In the genomic region with DNA sequence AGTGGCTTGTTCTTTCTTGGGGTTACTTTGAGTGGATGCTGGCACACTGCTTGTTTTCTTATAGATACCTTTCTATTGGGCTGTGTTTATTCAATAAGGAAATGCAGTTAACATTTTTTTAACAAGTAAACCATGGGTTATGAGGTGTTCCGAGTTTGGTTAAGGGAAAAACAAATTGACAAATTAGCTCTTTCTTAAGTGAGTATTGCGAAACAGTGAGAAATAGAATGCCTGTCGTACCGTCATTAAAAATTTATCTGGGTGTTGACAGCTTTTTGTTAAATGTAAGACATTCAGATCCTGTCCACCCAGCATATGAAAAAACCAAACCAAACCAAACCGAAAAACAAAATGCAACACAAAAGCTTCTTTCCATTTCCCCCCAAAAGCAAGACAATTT, we compare ENCODE assay signal across 16 cellular contexts. TPM values are rescaled to one million over a fixed set of nuclear protein-coding genes. Genes with fewer than 3 reads are reported as not detected.
DNase-seq lines count a peak whose midpoint lies in the region; ATAC-seq and TF ChIP-seq lines count a peak whose summit lies in the region.
"Had no signal": no experiment of that assay in that cellular context is flagged by ENCODE, and none has a peak within 500 bp of the region (broad histone marks: within the 10 kb centered on the region; RNA-seq: fewer than 3 reads in every experiment).

No MANE protein-coding gene starts in this region.

- H3K27me3 Mint-ChIP-seq in MCF 10A (ENCODE audit: insufficient read depth, unreplicated experiment), result no peaks in the 10 kb centered on the region

- no peak overlapping the region for H3K9ac ChIP-seq in mammary epithelial cell (ENCODE audit: insufficient read depth, low read length)
- H3K9ac ChIP-seq: parathyroid adenoma had no signal

- intact Hi-C loops in MCF 10A (cut with micrococcal nuclease) (no loop called here), mammary epithelial cell (cut with micrococcal nuclease) (no loop called here), uterus (cut with DNase I; ENCODE audit: low total_unique reads) (no loop called here)

- no peaks in the 10 kb centered on the region for H3K9me3 ChIP-seq in mammary epithelial cell (replicated peaks; ENCODE audit: insufficient read depth, low read length)
- no peaks in the 10 kb centered on the region for H3K9me3 ChIP-seq in neutrophil
- H3K9me3 ChIP-seq in uterus, result no peaks in the 10 kb centered on the region

- no peaks in the 10 kb centered on the region for H3K27me3 ChIP-seq in mammary epithelial cell (ENCODE audit: insufficient read depth, low read length)
- H3K27me3 ChIP-seq in neutrophil, result no peaks in the 10 kb centered on the region
- H3K27me3 ChIP-seq in uterus, result no peaks in the 10 kb centered on the region

- POLR2A ChIA-PET in MCF 10A (lab: Yijun Ruan, JAX), result interaction anchor here (0.7 to 1.8 kb wide), 6 partner anchors 9 to 330 kb away, joined by 3 to 8 read pairs (median 4); no protein-coding TSS in a partner anchor

- no TSS peak for BruUV-seq in MCF 10A (replicated peaks; lab: Mats Ljungman, UMichigan)
- BruUV-seq in mammary epithelial cell (replicated peaks; lab: Mats Ljungman, UMichigan), result no TSS peak

- TF ChIP-seq CTCF in MCF 10A (IDR thresholded peaks at IDR 0.05; ENCODE audit: unreplicated experiment) (no peak), mammary epithelial cell (conservative IDR thresholded peaks at IDR 0.05 in 1 of 2, IDR thresholded peaks at IDR 0.05 in 1 of 2; ENCODE audit: extremely low read depth in 1 of 2, insufficient read depth in 1 of 2, low read depth in 1 of 2, low read length in 2 of 2) (no peak), epithelial cell of esophagus (IDR thresholded peaks at IDR 0.05; ENCODE audit: insufficient read depth, low read depth, low read length, missing control alignments) (no peak), neutrophil (IDR thresholded peaks at IDR 0.05) (no peak), uterus (IDR thresholded peaks at IDR 0.05) (no peak)

- H3K4me1 ChIP-seq in mammary epithelial cell (ENCODE audit: insufficient read depth, low read length), result no peaks in the 10 kb centered on the region
- H3K4me1 ChIP-seq in neutrophil (ENCODE audit: control insufficient read depth in 1 of 2, insufficient read depth in 1 of 2, low read depth in 1 of 2, low read length in 1 of 2), result peaks cover 50 to 52% of the 10 kb centered on the region in 2 experiments
- no peaks in the 10 kb centered on the region for H3K4me1 ChIP-seq in uterus
- H3K4me1 ChIP-seq: parathyroid adenoma had no signal

- no peak overlapping the region for H2AFZ ChIP-seq in mammary epithelial cell (ENCODE audit: low read depth, low read length)
- H2AFZ ChIP-seq: parathyroid adenoma had no signal

- H3K4me2 ChIP-seq in mammary epithelial cell (ENCODE audit: insufficient read depth, low read depth, low read length), result no peak overlapping the region

- H3K4me3 ChIP-seq in mammary epithelial cell (replicated peaks in 1 of 3; ENCODE audit: insufficient read depth in 1 of 3, low read depth in 2 of 3, low read length in 3 of 3) (no peak overlapping the region), epithelial cell of esophagus (ENCODE audit: low read length) (no peak overlapping the region), neutrophil (ENCODE audit: low read depth in 1 of 2, low read length in 1 of 2) (peak overlapping the region; percentile 32 to 36), uterus (no peak overlapping the region)
- H3K4me3 ChIP-seq: GM12878 had no signal

- no peak for ATAC-seq in HG03175 (IDR thresholded peaks at IDR 0.05; ENCODE audit: unreplicated experiment)
- no peak for ATAC-seq in GM18519 (IDR thresholded peaks at IDR 0.05; ENCODE audit: low FRiP score, unreplicated experiment)
- ATAC-seq: GM12878 had no signal

- peak; percentile 35 for DNase-seq in MCF 10A (ENCODE audit: unreplicated experiment)
- no peak for DNase-seq in mammary epithelial cell
- DNase-seq in epithelial cell of esophagus (ENCODE audit: low read depth), result peak; percentile 65
- no peak for DNase-seq in uterus
- no peak for DNase-seq in Kasumi-1 (lab: John Stamatoyannopoulos, UW)
- DNase-seq: anterior cingulate cortex, H7, kidney glomerular epithelial cell, SW 1271, WERI-Rb-1 had no signal

- dilution Hi-C loops in mammary epithelial cell (cut with HindIII; ENCODE audit: low sequenced_read_pairs), result loop anchor here (5.0 kb wide), 2 partner anchors 74 to 96 kb away; no protein-coding TSS in a partner anchor

- H3K27ac Mint-ChIP-seq in MCF 10A (ENCODE audit: low read depth, unreplicated experiment), result peak overlapping the region; percentile 63

- H4K20me1 ChIP-seq in mammary epithelial cell (ENCODE audit: insufficient read depth, low read length), result no peaks in the 10 kb centered on the region

- CTCF ChIA-PET in MCF 10A (lab: Yijun Ruan, JAX) (interaction anchor here (0.6 to 1.1 kb wide), 2 partner anchors 9 to 49 kb away, joined by 4 read pairs; no protein-coding TSS in a partner anchor), mammary epithelial cell (lab: Charles Lee; ENCODE audit: low non-redundant PET) (no interaction called here)

- H3K4me1 Mint-ChIP-seq in MCF 10A (ENCODE audit: insufficient read depth, unreplicated experiment), result peaks cover 24% of the 10 kb centered on the region

- H3K9me3 Mint-ChIP-seq in MCF 10A (ENCODE audit: unreplicated experiment), result no peaks in the 10 kb centered on the region

- in situ Hi-C loops in mammary epithelial cell (cut with MboI; ENCODE audit: low sequenced_read_pairs in 2 of 2), result loop anchor here in 1 of 2 donors (25.0 kb wide), 1 partner anchor 211 kb away; no protein-coding TSS in a partner anchor

- H3K36me3 ChIP-seq in mammary epithelial cell (ENCODE audit: insufficient read depth, low read length) (no peaks in the 10 kb centered on the region), neutrophil (peaks cover 7% of the 10 kb centered on the region), uterus (no peaks in the 10 kb centered on the region)
- H3K36me3 ChIP-seq: WERI-Rb-1 had no signal

- no peak for TF ChIP-seq POLR2A in uterus (IDR thresholded peaks at IDR 0.05)

- WGBS in mammary epithelial cell (ENCODE audit: low coverage, missing lambda C conversion rate), result 94% methylated on average over 5 of the region's 5 CpGs

- H3K27ac ChIP-seq in mammary epithelial cell (ENCODE audit: insufficient read depth, low read depth, low read length) (no peak overlapping the region), neutrophil (peak overlapping the region; percentile 84), uterus (peak overlapping the region; percentile 69)
- H3K27ac ChIP-seq: epithelial cell of prostate, parathyroid adenoma, WERI-Rb-1 had no signal

- peaks cover 7% of the 10 kb centered on the region for H3K36me3 Mint-ChIP-seq in MCF 10A (ENCODE audit: insufficient read depth, unreplicated experiment)

- H3K79me2 ChIP-seq in mammary epithelial cell (ENCODE audit: insufficient read depth, low read length), result peaks cover 81% of the 10 kb centered on the region

- H3K4me3 Mint-ChIP-seq in MCF 10A (ENCODE audit: unreplicated experiment), result peak overlapping the region; percentile 25

RNA-seq across cellular contexts. Expression of gene CUX1, which starts 6.2 kb away (rescaled TPM):
- total RNA-seq in MCF 10A (2022) (47.6 and 63.7 TPM in 2 replicates), mammary epithelial cell (10 to 100 TPM; 23.0 to 45.6 TPM), uterus (100 to 1,000 TPM in 1 of 4 donors, 10 to 100 TPM in 3; 58.2 to 295 (median 76.9) TPM)
- 13.5 TPM for polyA plus RNA-seq in mammary epithelial cell
- 14.4 TPM for polyA minus RNA-seq in mammary epithelial cell

Comparison
In these comparisons a context has a peak if more than half of its experiments do, and no peak if none do; other contexts are left out.
1. DNase-seq: peak in MCF 10A (single experiment) and epithelial cell of esophagus (single experiment); none in mammary epithelial cell (single experiment), uterus (0 of 2) and Kasumi-1 (0 of 2).
2. H3K4me3 ChIP-seq: peak in neutrophil (2 of 2); none in mammary epithelial cell (0 of 3), epithelial cell of esophagus (single experiment) and uterus (0 of 2).